ENCODE assay signal across 22 cellular contexts in genomic region chr9:129076640-129077037, GRCh38.
"Had no signal": no experiment of that assay in that cellular context is flagged by ENCODE, and none has a peak within 500 bp of the region (broad histone marks: within the 10 kb centered on the region; RNA-seq: fewer than 3 reads in every experiment).

No MANE protein-coding gene starts in this region.

- H3K36me3 ChIP-seq: thoracic aorta, upper lobe of right lung had no signal

- H3K27me3 ChIP-seq: upper lobe of right lung had no signal

- H3K4me3 ChIP-seq: psoas muscle, skin epidermis, thoracic aorta, upper lobe of right lung had no signal

- H3K27me3 Mint-ChIP-seq: activated naive CD4-positive, alpha-beta T cell treated with anti-CD3 and anti-CD28 coated beads, Interleukin-2, amount 10 ng/mL, durations not matched to agents 7 days and 5 days; activated T-cell treated with anti-CD3 and anti-CD28 coated beads, Interleukin-2, amount 50 U/mL, for 24 hours; brain; T-cell had no signal

- H3K4me3 Mint-ChIP-seq: activated CD8-positive, alpha-beta T cell treated with anti-CD3 and anti-CD28 coated beads, Interleukin-2, amount 10 ng/mL, durations not matched to agents 7 days and 5 days; activated naive CD4-positive, alpha-beta T cell treated with anti-CD3 and anti-CD28 coated beads, Interleukin-2, amount 10 ng/mL, durations not matched to agents 7 days and 5 days; activated naive CD8-positive, alpha-beta T cell treated with anti-CD3 and anti-CD28 coated beads, Interleukin-2, amount 50 U/mL, for 24 hours; activated T-cell treated with anti-CD3 and anti-CD28 coated beads, Interleukin-2, amount 50 U/mL, for 24 hours; brain; mesothelial cell of epicardium; stimulated activated effector memory CD8-positive, alpha-beta T cell treated with anti-CD3 and anti-CD28 coated beads, Interleukin-12 subunit alpha, Interleukin-12 subunit beta, amount 100 ng/mL, for 72 hours; T-cell had no signal

- ATAC-seq: activated CD8-positive, alpha-beta T cell treated with anti-CD3 and anti-CD28 coated beads, Interleukin-2, amount 10 ng/mL, durations not matched to agents 7 days and 5 days; activated naive CD8-positive, alpha-beta T cell treated with anti-CD3 and anti-CD28 coated beads, Interleukin-2, amount 50 U/mL, for 24 hours; psoas muscle; right cardiac atrium; stimulated activated effector memory CD8-positive, alpha-beta T cell treated with anti-CD3 and anti-CD28 coated beads, Interleukin-12 subunit alpha, Interleukin-12 subunit beta, amount 100 ng/mL, for 72 hours; T-cell; upper lobe of right lung had no signal

- FAIRE-seq: colon, frontal cortex, keratinocyte had no signal

- H3K27ac ChIP-seq: psoas muscle, skin epidermis, thoracic aorta, upper lobe of right lung had no signal

- H3K27ac Mint-ChIP-seq: activated CD8-positive, alpha-beta T cell treated with anti-CD3 and anti-CD28 coated beads, Interleukin-2, amount 10 ng/mL, durations not matched to agents 7 days and 5 days; activated naive CD4-positive, alpha-beta T cell treated with anti-CD3 and anti-CD28 coated beads, Interleukin-2, amount 10 ng/mL, durations not matched to agents 7 days and 5 days; activated naive CD8-positive, alpha-beta T cell treated with anti-CD3 and anti-CD28 coated beads, Interleukin-2, amount 50 U/mL, for 24 hours; activated T-cell treated with anti-CD3 and anti-CD28 coated beads, Interleukin-2, amount 50 U/mL, for 24 hours; brain; mesothelial cell of epicardium; stimulated activated effector memory CD8-positive, alpha-beta T cell treated with anti-CD3 and anti-CD28 coated beads, Interleukin-12 subunit alpha, Interleukin-12 subunit beta, amount 100 ng/mL, for 72 hours; T-cell had no signal

- H3K36me3 Mint-ChIP-seq: brain, mesothelial cell of epicardium, T-cell had no signal

- H3K9me3 ChIP-seq: psoas muscle, thoracic aorta, upper lobe of right lung had no signal

- H3K9me3 Mint-ChIP-seq: activated naive CD4-positive, alpha-beta T cell treated with anti-CD3 and anti-CD28 coated beads, Interleukin-2, amount 10 ng/mL, durations not matched to agents 7 days and 5 days; activated naive CD8-positive, alpha-beta T cell treated with anti-CD3 and anti-CD28 coated beads, Interleukin-2, amount 50 U/mL, for 24 hours; activated T-cell treated with anti-CD3 and anti-CD28 coated beads, Interleukin-2, amount 50 U/mL, for 24 hours; brain; mesothelial cell of epicardium; stimulated activated effector memory CD8-positive, alpha-beta T cell treated with anti-CD3 and anti-CD28 coated beads, Interleukin-12 subunit alpha, Interleukin-12 subunit beta, amount 100 ng/mL, for 72 hours; T-cell had no signal

- DNase-seq: activated CD4-positive, alpha-beta T cell treated with anti-CD3 and anti-CD28 coated beads for 48 hours; activated CD4-positive, CD25-positive, alpha-beta regulatory T cell; activated CD8-positive, alpha-beta T cell treated with anti-CD3 and anti-CD28 coated beads, Interleukin-2, amount 10 ng/mL, durations not matched to agents 7 days and 5 days; activated naive CD4-positive, alpha-beta T cell treated with anti-CD3 and anti-CD28 coated beads, Interleukin-2, amount 10 ng/mL, durations not matched to agents 7 days and 5 days; activated naive CD8-positive, alpha-beta T cell treated with anti-CD3 and anti-CD28 coated beads, Interleukin-2, amount 50 U/mL, for 24 hours; activated T-cell treated with anti-CD3 and anti-CD28 coated beads, Interleukin-2, amount 50 U/mL, for 24 hours; anterior cingulate cortex; caudate nucleus; psoas muscle; right cardiac atrium; stimulated activated CD4-positive, alpha-beta T cell treated with anti-CD3 and anti-CD28 coated beads, Interleukin-15, amount 100 ng/mL, for 24 hours; stimulated activated CD4-positive, alpha-beta T cell treated with anti-CD3 and anti-CD28 coated beads, Interleukin-2, amount 100 ng/mL, for 48 hours; T-cell; upper lobe of right lung had no signal
